Comparison of ENCODE assay signal across 10 cellular contexts in the genomic region with DNA sequence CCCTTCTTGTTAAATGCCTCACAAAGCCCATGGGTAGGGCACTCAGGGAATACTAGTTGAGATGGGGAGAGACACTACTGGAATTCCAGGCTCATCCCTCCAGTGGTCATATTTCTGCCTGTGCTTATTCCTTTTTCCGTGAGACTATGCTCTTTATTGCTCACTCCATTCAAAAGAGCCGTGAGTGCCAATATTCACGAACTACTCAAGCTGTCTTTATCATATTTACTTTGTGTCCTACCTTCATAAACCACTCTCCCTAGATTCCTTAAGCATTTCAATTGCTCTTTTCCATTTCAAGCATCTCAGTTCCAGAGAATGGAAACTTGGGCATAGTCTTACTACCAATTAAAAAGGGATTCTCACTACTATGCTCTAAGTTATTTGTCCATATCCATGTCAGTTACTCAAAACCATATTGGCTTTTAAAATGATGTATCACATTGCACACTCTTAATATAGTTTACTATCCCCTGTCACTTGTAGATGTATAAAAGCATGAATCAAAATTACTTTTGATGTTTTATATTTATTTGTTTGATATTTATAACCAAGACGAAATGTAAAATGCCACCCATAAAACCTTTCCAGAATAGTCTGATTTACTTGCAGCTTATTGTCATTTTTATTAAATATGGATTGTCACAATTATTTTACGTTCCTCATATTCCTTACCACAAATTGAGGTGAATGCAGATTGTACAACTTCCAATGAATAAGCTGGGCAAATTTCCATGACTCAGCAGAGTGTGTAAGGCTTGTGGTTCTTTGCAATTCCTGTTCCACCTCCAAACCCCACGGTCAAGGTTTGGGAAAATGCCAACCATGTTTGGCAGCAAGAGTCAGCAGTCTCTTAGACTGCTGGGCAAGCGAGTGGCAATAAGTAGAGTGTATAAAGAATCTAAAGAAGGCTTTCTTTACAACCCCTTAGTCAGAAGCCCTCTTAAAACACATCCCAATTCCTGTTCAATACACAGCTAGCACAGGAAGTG. TPM values are rescaled to one million over a fixed set of nuclear protein-coding genes. Genes with fewer than 3 reads are reported as not detected.
DNase-seq lines count a peak whose midpoint lies in the region; ATAC-seq and TF ChIP-seq lines count a peak whose summit lies in the region.
"Had no signal": no experiment of that assay in that cellular context is flagged by ENCODE, and none has a peak within 500 bp of the region (broad histone marks: within the 10 kb centered on the region; RNA-seq: fewer than 3 reads in every experiment).

No MANE protein-coding gene starts in this region.

- POLR2A ChIA-PET in activated CD4-positive, alpha-beta T cell treated with anti-CD3 and anti-CD28 coated beads, Interleukin-2, amount 10 ng/mL, durations not matched to agents 7 days and 5 days (lab: Charles Lee), result no interaction called here

- H3K9me3 Mint-ChIP-seq in activated CD4-positive, alpha-beta T cell treated with anti-CD3 and anti-CD28 coated beads, Interleukin-2, amount 10 ng/mL, durations not matched to agents 7 days and 5 days, result peaks cover 2% of the 10 kb centered on the region

- no peak overlapping the region for H3K4me3 Mint-ChIP-seq in activated CD4-positive, alpha-beta T cell treated with anti-CD3 and anti-CD28 coated beads, Interleukin-2, amount 10 ng/mL, durations not matched to agents 7 days and 5 days
- H3K4me3 Mint-ChIP-seq: activated B cell treated with CpG ODN at 0.5 μM for 24 hours had no signal

- no peaks in the 10 kb centered on the region for H3K27me3 ChIP-seq in body of pancreas

- in situ Hi-C loops in KBM-7 (cut with MboI; ENCODE audit: low pct_unique_long_range_greater_than_20kb, low sequenced_read_pairs), result no loop called here

- peak; percentile 68 for ATAC-seq in body of pancreas
- peak; percentile 87 for ATAC-seq in left colon

- H3K36me3 Mint-ChIP-seq in activated CD4-positive, alpha-beta T cell treated with anti-CD3 and anti-CD28 coated beads, Interleukin-2, amount 10 ng/mL, durations not matched to agents 7 days and 5 days (ENCODE audit: low read depth), result peaks cover 2% of the 10 kb centered on the region

- CTCF ChIA-PET in activated CD4-positive, alpha-beta T cell treated with anti-CD3 and anti-CD28 coated beads, Interleukin-2, amount 10 ng/mL, durations not matched to agents 7 days and 5 days (lab: Charles Lee), result interaction anchor here (1.7 kb wide), 1 partner anchor 11 kb away, joined by 4 read pairs; no protein-coding TSS in a partner anchor

- H3K4me1 ChIP-seq in body of pancreas, result peaks cover 13% of the 10 kb centered on the region

- H3K4me1 Mint-ChIP-seq in activated CD4-positive, alpha-beta T cell treated with anti-CD3 and anti-CD28 coated beads, Interleukin-2, amount 10 ng/mL, durations not matched to agents 7 days and 5 days, result peaks cover 15% of the 10 kb centered on the region
- H3K4me1 Mint-ChIP-seq: activated B cell treated with CpG ODN at 0.5 μM for 24 hours had no signal

- intact Hi-C loops in body of pancreas (cut with DNase I) (no loop called here), left colon (cut with DNase I, micrococcal nuclease) (no loop called here)

- DNase-seq in AG08396 (ENCODE audit: low spot score), result peak; percentile 50
- peak; percentile 32 for DNase-seq in KBM-7
- DNase-seq in body of pancreas, result peak; percentile 56 to 74 (median 72)
- no peak for DNase-seq in left colon
- DNase-seq in activated CD4-positive, alpha-beta T cell treated with anti-CD3 and anti-CD28 coated beads, Interleukin-2, amount 10 ng/mL, durations not matched to agents 7 days and 5 days, result no peak
- DNase-seq in stimulated activated CD8-positive, alpha-beta memory T cell treated with anti-CD3 and anti-CD28 coated beads, Interleukin-4, amount 100 ng/mL, for 48 hours, result no peak
- DNase-seq in T-helper 1 cell, result no peak
- DNase-seq in HuH-7.5 (ENCODE audit: low spot score), result no peak
- DNase-seq: activated B cell treated with CpG ODN at 0.5 μM for 24 hours, MM.1S had no signal

- H3K27ac Mint-ChIP-seq in activated CD4-positive, alpha-beta T cell treated with anti-CD3 and anti-CD28 coated beads, Interleukin-2, amount 10 ng/mL, durations not matched to agents 7 days and 5 days, result no peak overlapping the region
- H3K27ac Mint-ChIP-seq: activated B cell treated with CpG ODN at 0.5 μM for 24 hours had no signal

- no peak for TF ChIP-seq POLR2A in body of pancreas (IDR thresholded peaks at IDR 0.05)

- no peak overlapping the region for H3K27ac ChIP-seq in body of pancreas

- no peak overlapping the region for H3K4me3 ChIP-seq in body of pancreas

- no peaks in the 10 kb centered on the region for H3K27me3 Mint-ChIP-seq in activated CD4-positive, alpha-beta T cell treated with anti-CD3 and anti-CD28 coated beads, Interleukin-2, amount 10 ng/mL, durations not matched to agents 7 days and 5 days
- H3K27me3 Mint-ChIP-seq: activated B cell treated with CpG ODN at 0.5 μM for 24 hours had no signal

- TF ChIP-seq CTCF in body of pancreas (IDR thresholded peaks at IDR 0.05), result no peak

- WGBS in body of pancreas, 2 donors, result 48 to 55% methylated on average over 7 of the region's 7 CpGs

- no peaks in the 10 kb centered on the region for H3K9me3 ChIP-seq in body of pancreas

- H3K36me3 ChIP-seq in body of pancreas (replicated peaks in 1 of 2; ENCODE audit: insufficient read depth in 1 of 2, low read depth in 2 of 2), result no peaks in the 10 kb centered on the region

RNA-seq across cellular contexts. Expression of gene ENOX2, which starts 24.4 kb away (rescaled TPM):
- total RNA-seq in body of pancreas, result 1 to 10 TPM; 7.9 to 9.1 TPM
- total RNA-seq in left colon, result 1 to 10 TPM; 8.3 to 9.9 TPM
- total RNA-seq in activated CD4-positive, alpha-beta T cell treated with anti-CD3 and anti-CD28 coated beads, Interleukin-2, amount 10 ng/mL, durations not matched to agents 7 days and 5 days, result 10 to 100 TPM; 13.9 to 15.5 TPM

Comparison
In these comparisons a context has a peak if more than half of its experiments do, and no peak if none do; other contexts are left out.
1. DNase-seq: peak in AG08396 (single experiment), KBM-7 (single experiment) and body of pancreas (4 of 4); none in left colon (0 of 2), activated CD4-positive, alpha-beta T cell treated with anti-CD3 and anti-CD28 coated beads, Interleukin-2, amount 10 ng/mL, durations not matched to agents 7 days and 5 days (single experiment), stimulated activated CD8-positive, alpha-beta memory T cell treated with anti-CD3 and anti-CD28 coated beads, Interleukin-4, amount 100 ng/mL, for 48 hours (single experiment), T-helper 1 cell (0 of 5) and HuH-7.5 (single experiment).